12 cellular contexts compared by ENCODE assay signal in the genomic region with DNA sequence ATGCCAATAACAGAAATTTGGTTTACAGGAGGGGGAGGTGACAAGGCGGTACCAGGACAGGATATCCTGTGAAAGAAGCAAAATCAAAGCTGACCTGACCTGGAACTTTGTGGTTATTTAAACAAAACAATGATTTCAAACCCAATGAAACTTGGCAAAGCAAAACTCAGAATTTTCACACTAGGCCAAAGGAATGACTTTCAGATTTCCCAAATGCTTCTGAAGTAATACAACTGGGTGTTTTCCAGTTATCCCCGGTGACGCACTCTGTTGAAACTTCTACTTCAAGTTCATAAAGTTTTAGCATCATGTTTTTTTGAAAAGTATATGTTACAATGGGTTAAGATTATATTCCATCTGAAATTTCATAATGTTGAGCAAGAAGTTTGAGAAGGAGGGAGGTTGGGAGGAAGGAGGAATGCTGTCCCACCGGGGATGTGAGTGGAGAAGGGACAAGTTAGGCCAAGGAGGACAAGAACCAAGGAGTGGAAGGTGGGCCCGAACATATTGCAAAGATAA.
DNase-seq lines count a peak whose midpoint lies in the region; ATAC-seq, FAIRE-seq and TF ChIP-seq lines count a peak whose summit lies in the region.
"Had no signal": no experiment of that assay in that cellular context is flagged by ENCODE, and none has a peak within 500 bp of the region (broad histone marks: within the 10 kb centered on the region; RNA-seq: fewer than 3 reads in every experiment).

No MANE protein-coding gene starts in this region.

- H3K4me1 Mint-ChIP-seq in CD4-positive, CD25-positive, alpha-beta regulatory T cell, result peaks cover 20 to 82% (median 62%) of the 10 kb centered on the region in 4 donors

- no peak for TF ChIP-seq CTCF in foreskin fibroblast (IDR thresholded peaks at IDR 0.05; ENCODE audit: low read depth, low read length)

- H3K27ac Mint-ChIP-seq in CD4-positive, CD25-positive, alpha-beta regulatory T cell, result peak overlapping the region; percentile 88 to 99 (median 91)
- H3K27ac Mint-ChIP-seq in activated naive CD4-positive, alpha-beta T cell treated with anti-CD3 and anti-CD28 coated beads, Interleukin-2, amount 50 U/mL, for 72 hours, result peak overlapping the region; percentile 83 to 85

- no peak for ATAC-seq in CD4-positive, CD25-positive, alpha-beta regulatory T cell (ENCODE audit: low read depth in 2 of 2)
- no peak for ATAC-seq in activated naive CD4-positive, alpha-beta T cell treated with anti-CD3 and anti-CD28 coated beads, Interleukin-2, amount 50 U/mL, for 72 hours
- ATAC-seq in HG02981 (IDR thresholded peaks at IDR 0.05; ENCODE audit: unreplicated experiment), result no peak

- peaks cover 87% of the 10 kb centered on the region for H3K36me3 ChIP-seq in CD4-positive, CD25-positive, alpha-beta regulatory T cell (ENCODE audit: control insufficient read depth, insufficient read depth, low read length)
- H3K36me3 ChIP-seq: neutrophil had no signal

- H3K27me3 Mint-ChIP-seq in CD4-positive, CD25-positive, alpha-beta regulatory T cell, result no peaks in the 10 kb centered on the region
- H3K27me3 Mint-ChIP-seq: IgD-negative memory B cell had no signal

- H3K9me3 Mint-ChIP-seq in CD4-positive, CD25-positive, alpha-beta regulatory T cell, result no peaks in the 10 kb centered on the region
- no peaks in the 10 kb centered on the region for H3K9me3 Mint-ChIP-seq in activated naive CD4-positive, alpha-beta T cell treated with anti-CD3 and anti-CD28 coated beads, Interleukin-2, amount 50 U/mL, for 72 hours
- H3K9me3 Mint-ChIP-seq: IgD-negative memory B cell had no signal

- H3K27ac ChIP-seq in CD4-positive, CD25-positive, alpha-beta regulatory T cell (ENCODE audit: insufficient read depth, low read length, poor library complexity, severe bottlenecking), result peak overlapping the region; percentile 53
- H3K27ac ChIP-seq: neutrophil had no signal

- DNase-seq in CD4-positive, CD25-positive, alpha-beta regulatory T cell, result peak in 2 of 3 donors; percentile 14 to 45
- DNase-seq in activated naive CD4-positive, alpha-beta T cell treated with anti-CD3 and anti-CD28 coated beads, Interleukin-2, amount 50 U/mL, for 72 hours (ENCODE audit: low spot score in 2 of 2), result no peak
- DNase-seq in foreskin fibroblast (peak; percentile 82 to 89), renal cortical epithelial cell (ENCODE audit: low read depth) (peak; percentile 85), NCI-H526 treated with DMSO at 0.1 percent for 48 hours (lab: John Stamatoyannopoulos, UW) (no peak), middle frontal gyrus (ENCODE audit: extremely low spot score, low spot score) (no peak), HTR-8/SVneo (ENCODE audit: insufficient read length, low spot score) (no peak)
- DNase-seq: cerebellar nuclear complex had no signal

- no peaks in the 10 kb centered on the region for H3K9me3 ChIP-seq in CD4-positive, CD25-positive, alpha-beta regulatory T cell (ENCODE audit: control insufficient read depth in 2 of 2, low read length in 2 of 2)
- H3K9me3 ChIP-seq: neutrophil had no signal

- H3K27me3 ChIP-seq in CD4-positive, CD25-positive, alpha-beta regulatory T cell (ENCODE audit: control insufficient read depth, insufficient read depth, low read length), result no peaks in the 10 kb centered on the region
- H3K27me3 ChIP-seq: neutrophil had no signal

- H3K4me1 ChIP-seq in CD4-positive, CD25-positive, alpha-beta regulatory T cell (ENCODE audit: control insufficient read depth, insufficient read depth, low read length, poor library complexity, severe bottlenecking), result peaks cover 23% of the 10 kb centered on the region

- peaks cover 68% of the 10 kb centered on the region for H3K36me3 Mint-ChIP-seq in CD4-positive, CD25-positive, alpha-beta regulatory T cell
- H3K36me3 Mint-ChIP-seq in activated naive CD4-positive, alpha-beta T cell treated with anti-CD3 and anti-CD28 coated beads, Interleukin-2, amount 50 U/mL, for 72 hours, result peaks cover 16 to 50% of the 10 kb centered on the region in 2 donors

- peak overlapping the region; percentile 61 for H3K4me3 ChIP-seq in CD4-positive, CD25-positive, alpha-beta regulatory T cell (ENCODE audit: low read depth, low read length)
- no peak overlapping the region for H3K4me3 ChIP-seq in foreskin fibroblast (ENCODE audit: low read depth in 1 of 2, low read length in 2 of 2)

- peak overlapping the region; percentile 51 to 76 (median 62) for H3K4me3 Mint-ChIP-seq in CD4-positive, CD25-positive, alpha-beta regulatory T cell
- H3K4me3 Mint-ChIP-seq: IgD-negative memory B cell had no signal

- no peak for FAIRE-seq in HTR-8/SVneo (lab: Jason Lieb, UNC)
- FAIRE-seq: G401.6 had no signal

Comparison
In these comparisons a context has a peak if more than half of its experiments do, and no peak if none do; other contexts are left out.
1. DNase-seq: peak in CD4-positive, CD25-positive, alpha-beta regulatory T cell (2 of 3), foreskin fibroblast (2 of 2) and renal cortical epithelial cell (single experiment); none in activated naive CD4-positive, alpha-beta T cell treated with anti-CD3 and anti-CD28 coated beads, Interleukin-2, amount 50 U/mL, for 72 hours (0 of 2), NCI-H526 treated with DMSO at 0.1 percent for 48 hours (single experiment), middle frontal gyrus (single experiment) and HTR-8/SVneo (single experiment).